Comparison of ENCODE assay signal across 12 cellular contexts in genomic region chr12:48155786-48156185, GRCh38. TPM values are rescaled to one million over a fixed set of nuclear protein-coding genes. Genes with fewer than 3 reads are reported as not detected.
"Had no signal": no experiment of that assay in that cellular context is flagged by ENCODE, and none has a peak within 500 bp of the region (broad histone marks: within the 10 kb centered on the region; RNA-seq: fewer than 3 reads in every experiment).

No MANE protein-coding gene starts in this region.

RNA-seq across cellular contexts. Expression of gene CCDC184, which starts 27.7 kb away (rescaled TPM):
- total RNA-seq: bronchial epithelial cell had no signal

RNA-seq across cellular contexts. Expression of gene OR10AD1, which starts 47.3 kb away (rescaled TPM):
- total RNA-seq: bronchial epithelial cell; fibroblast of lung; frontal cortex; heart right ventricle; kidney; left ventricle myocardium superior; occipital lobe; pulmonary artery endothelial cell; sciatic nerve; T-helper 1 cell treated with Interleukin-12 subunit alpha and Interleukin-12 subunit beta and Interleukin-4 antibody, amounts not matched to agents 30 ng/mL and 1 ng/mL, for 36 hours; temporal lobe; upper lobe of right lung had no signal
- polyA plus RNA-seq: fibroblast of lung, heart right ventricle had no signal
